In genomic region chr1:167803358-167804217, GRCh38 we compare ENCODE assay signal across 1 cellular context.
TF ChIP-seq lines count a peak whose summit lies in the region.

No MANE protein-coding gene starts in this region.

TF ChIP-seq in GM12878, 131 proteins besides CTCF, POLR2A, EP300 and RAD21 (continued from another document and continues in another):
- TF ChIP-seq ZBTB4 (CRISPR knock-in tag; IDR thresholded peaks at IDR 0.05) (no peak), IKZF2 (IDR thresholded peaks at IDR 0.05) (peak in 1 of 2 experiments; percentile 39; a peak in 1 of 4 replicates), CREB1 (IDR thresholded peaks at IDR 0.05; ENCODE audit: low read depth) (no peak), CBX3 (IDR thresholded peaks at IDR 0.05; ENCODE audit: borderline replicate concordance, low read depth) (no peak), JUNB (IDR thresholded peaks at IDR 0.05) (no peak), E2F8 (IDR thresholded peaks at IDR 0.05; ENCODE audit: low read depth, partially characterized antibody) (no peak), SPI1 (IDR thresholded peaks at IDR 0.05; ENCODE audit: borderline replicate concordance, insufficient read depth, low read depth, low read length) (0 out of 2 replicates have a peak, but pooled peaks have one; percentile 2), POLR2AphosphoS5 (IDR thresholded peaks at IDR 0.05; ENCODE audit: low read length) (no peak), FOXM1 (IDR thresholded peaks at IDR 0.05; ENCODE audit: low read depth, low read length) (0 out of 2 replicates have a peak, but pooled peaks have one; percentile 45), PRDM15 (CRISPR knock-in tag; IDR thresholded peaks at IDR 0.05) (no peak), NRF1 (conservative IDR thresholded peaks at IDR 0.05; ENCODE audit: low read depth, low read length) (no peak), SREBF1 (IDR thresholded peaks at IDR 0.05; ENCODE audit: low read length) (no peak), ASH2L (IDR thresholded peaks at IDR 0.05; ENCODE audit: borderline replicate concordance, low read depth) (no peak), SIN3A (IDR thresholded peaks at IDR 0.05; ENCODE audit: low read depth, low read length) (0 out of 2 replicates have a peak, but pooled peaks have one; percentile 34), ZNF217 (IDR thresholded peaks at IDR 0.05) (no peak), MEF2A (IDR thresholded peaks at IDR 0.05; ENCODE audit: insufficient read depth, low read depth, low read length) (peak; percentile 60; the same call in 1 of the 2 replicates), RUNX3 (IDR thresholded peaks at IDR 0.05; ENCODE audit: low read length) (peak; percentile 80), BCL11A (IDR thresholded peaks at IDR 0.05; ENCODE audit: low read depth, low read length) (no peak), HSF1 (IDR thresholded peaks at IDR 0.05; ENCODE audit: low read depth, low read length) (no peak), TCF7 (IDR thresholded peaks at IDR 0.05; ENCODE audit: borderline replicate concordance) (no peak), ZNF622 (IDR thresholded peaks at IDR 0.05) (no peak), KDM1A (IDR thresholded peaks at IDR 0.05; ENCODE audit: borderline replicate concordance) (no peak), TAF1 (IDR thresholded peaks at IDR 0.05; ENCODE audit: borderline replicate concordance, low read depth, low read length) (no peak)
- TF ChIP-seq, protein P1, sequence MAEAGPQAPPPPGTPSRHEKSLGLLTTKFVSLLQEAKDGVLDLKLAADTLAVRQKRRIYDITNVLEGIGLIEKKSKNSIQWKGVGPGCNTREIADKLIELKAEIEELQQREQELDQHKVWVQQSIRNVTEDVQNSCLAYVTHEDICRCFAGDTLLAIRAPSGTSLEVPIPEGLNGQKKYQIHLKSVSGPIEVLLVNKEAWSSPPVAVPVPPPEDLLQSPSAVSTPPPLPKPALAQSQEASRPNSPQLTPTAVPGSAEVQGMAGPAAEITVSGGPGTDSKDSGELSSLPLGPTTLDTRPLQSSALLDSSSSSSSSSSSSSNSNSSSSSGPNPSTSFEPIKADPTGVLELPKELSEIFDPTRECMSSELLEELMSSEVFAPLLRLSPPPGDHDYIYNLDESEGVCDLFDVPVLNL (IDR thresholded peaks at IDR 0.05; ENCODE audit: low read depth, low read length) = no peak
- TF ChIP-seq, protein P2, sequence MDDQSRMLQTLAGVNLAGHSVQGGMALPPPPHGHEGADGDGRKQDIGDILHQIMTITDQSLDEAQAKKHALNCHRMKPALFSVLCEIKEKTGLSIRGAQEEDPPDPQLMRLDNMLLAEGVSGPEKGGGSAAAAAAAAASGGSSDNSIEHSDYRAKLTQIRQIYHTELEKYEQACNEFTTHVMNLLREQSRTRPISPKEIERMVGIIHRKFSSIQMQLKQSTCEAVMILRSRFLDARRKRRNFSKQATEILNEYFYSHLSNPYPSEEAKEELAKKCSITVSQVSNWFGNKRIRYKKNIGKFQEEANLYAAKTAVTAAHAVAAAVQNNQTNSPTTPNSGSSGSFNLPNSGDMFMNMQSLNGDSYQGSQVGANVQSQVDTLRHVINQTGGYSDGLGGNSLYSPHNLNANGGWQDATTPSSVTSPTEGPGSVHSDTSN (IDR thresholded peaks at IDR 0.05; ENCODE audit: insufficient replicate concordance, low read depth, low read length) = no peak
- TF ChIP-seq, protein P3, sequence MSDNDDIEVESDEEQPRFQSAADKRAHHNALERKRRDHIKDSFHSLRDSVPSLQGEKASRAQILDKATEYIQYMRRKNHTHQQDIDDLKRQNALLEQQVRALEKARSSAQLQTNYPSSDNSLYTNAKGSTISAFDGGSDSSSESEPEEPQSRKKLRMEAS (IDR thresholded peaks at IDR 0.05; ENCODE audit: low read depth, low read length) = no peak
- TF ChIP-seq, protein P4, sequence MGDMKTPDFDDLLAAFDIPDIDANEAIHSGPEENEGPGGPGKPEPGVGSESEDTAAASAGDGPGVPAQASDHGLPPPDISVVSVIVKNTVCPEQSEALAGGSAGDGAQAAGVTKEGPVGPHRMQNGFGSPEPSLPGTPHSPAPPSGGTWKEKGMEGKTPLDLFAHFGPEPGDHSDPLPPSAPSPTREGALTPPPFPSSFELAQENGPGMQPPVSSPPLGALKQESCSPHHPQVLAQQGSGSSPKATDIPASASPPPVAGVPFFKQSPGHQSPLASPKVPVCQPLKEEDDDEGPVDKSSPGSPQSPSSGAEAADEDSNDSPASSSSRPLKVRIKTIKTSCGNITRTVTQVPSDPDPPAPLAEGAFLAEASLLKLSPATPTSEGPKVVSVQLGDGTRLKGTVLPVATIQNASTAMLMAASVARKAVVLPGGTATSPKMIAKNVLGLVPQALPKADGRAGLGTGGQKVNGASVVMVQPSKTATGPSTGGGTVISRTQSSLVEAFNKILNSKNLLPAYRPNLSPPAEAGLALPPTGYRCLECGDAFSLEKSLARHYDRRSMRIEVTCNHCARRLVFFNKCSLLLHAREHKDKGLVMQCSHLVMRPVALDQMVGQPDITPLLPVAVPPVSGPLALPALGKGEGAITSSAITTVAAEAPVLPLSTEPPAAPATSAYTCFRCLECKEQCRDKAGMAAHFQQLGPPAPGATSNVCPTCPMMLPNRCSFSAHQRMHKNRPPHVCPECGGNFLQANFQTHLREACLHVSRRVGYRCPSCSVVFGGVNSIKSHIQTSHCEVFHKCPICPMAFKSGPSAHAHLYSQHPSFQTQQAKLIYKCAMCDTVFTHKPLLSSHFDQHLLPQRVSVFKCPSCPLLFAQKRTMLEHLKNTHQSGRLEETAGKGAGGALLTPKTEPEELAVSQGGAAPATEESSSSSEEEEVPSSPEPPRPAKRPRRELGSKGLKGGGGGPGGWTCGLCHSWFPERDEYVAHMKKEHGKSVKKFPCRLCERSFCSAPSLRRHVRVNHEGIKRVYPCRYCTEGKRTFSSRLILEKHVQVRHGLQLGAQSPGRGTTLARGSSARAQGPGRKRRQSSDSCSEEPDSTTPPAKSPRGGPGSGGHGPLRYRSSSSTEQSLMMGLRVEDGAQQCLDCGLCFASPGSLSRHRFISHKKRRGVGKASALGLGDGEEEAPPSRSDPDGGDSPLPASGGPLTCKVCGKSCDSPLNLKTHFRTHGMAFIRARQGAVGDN (IDR thresholded peaks at IDR 0.05) = no peak
- TF ChIP-seq, protein P5, sequence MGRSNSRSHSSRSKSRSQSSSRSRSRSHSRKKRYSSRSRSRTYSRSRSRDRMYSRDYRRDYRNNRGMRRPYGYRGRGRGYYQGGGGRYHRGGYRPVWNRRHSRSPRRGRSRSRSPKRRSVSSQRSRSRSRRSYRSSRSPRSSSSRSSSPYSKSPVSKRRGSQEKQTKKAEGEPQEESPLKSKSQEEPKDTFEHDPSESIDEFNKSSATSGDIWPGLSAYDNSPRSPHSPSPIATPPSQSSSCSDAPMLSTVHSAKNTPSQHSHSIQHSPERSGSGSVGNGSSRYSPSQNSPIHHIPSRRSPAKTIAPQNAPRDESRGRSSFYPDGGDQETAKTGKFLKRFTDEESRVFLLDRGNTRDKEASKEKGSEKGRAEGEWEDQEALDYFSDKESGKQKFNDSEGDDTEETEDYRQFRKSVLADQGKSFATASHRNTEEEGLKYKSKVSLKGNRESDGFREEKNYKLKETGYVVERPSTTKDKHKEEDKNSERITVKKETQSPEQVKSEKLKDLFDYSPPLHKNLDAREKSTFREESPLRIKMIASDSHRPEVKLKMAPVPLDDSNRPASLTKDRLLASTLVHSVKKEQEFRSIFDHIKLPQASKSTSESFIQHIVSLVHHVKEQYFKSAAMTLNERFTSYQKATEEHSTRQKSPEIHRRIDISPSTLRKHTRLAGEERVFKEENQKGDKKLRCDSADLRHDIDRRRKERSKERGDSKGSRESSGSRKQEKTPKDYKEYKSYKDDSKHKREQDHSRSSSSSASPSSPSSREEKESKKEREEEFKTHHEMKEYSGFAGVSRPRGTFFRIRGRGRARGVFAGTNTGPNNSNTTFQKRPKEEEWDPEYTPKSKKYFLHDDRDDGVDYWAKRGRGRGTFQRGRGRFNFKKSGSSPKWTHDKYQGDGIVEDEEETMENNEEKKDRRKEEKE (IDR thresholded peaks at IDR 0.05) = no peak
- TF ChIP-seq, protein P6, sequence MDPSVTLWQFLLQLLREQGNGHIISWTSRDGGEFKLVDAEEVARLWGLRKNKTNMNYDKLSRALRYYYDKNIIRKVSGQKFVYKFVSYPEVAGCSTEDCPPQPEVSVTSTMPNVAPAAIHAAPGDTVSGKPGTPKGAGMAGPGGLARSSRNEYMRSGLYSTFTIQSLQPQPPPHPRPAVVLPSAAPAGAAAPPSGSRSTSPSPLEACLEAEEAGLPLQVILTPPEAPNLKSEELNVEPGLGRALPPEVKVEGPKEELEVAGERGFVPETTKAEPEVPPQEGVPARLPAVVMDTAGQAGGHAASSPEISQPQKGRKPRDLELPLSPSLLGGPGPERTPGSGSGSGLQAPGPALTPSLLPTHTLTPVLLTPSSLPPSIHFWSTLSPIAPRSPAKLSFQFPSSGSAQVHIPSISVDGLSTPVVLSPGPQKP (IDR thresholded peaks at IDR 0.05; ENCODE audit: low read depth, low read length) = no peak
- TF ChIP-seq, protein P7, sequence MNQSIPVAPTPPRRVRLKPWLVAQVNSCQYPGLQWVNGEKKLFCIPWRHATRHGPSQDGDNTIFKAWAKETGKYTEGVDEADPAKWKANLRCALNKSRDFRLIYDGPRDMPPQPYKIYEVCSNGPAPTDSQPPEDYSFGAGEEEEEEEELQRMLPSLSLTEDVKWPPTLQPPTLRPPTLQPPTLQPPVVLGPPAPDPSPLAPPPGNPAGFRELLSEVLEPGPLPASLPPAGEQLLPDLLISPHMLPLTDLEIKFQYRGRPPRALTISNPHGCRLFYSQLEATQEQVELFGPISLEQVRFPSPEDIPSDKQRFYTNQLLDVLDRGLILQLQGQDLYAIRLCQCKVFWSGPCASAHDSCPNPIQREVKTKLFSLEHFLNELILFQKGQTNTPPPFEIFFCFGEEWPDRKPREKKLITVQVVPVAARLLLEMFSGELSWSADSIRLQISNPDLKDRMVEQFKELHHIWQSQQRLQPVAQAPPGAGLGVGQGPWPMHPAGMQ (IDR thresholded peaks at IDR 0.05; ENCODE audit: borderline replicate concordance) = no peak
